In the genomic region with DNA sequence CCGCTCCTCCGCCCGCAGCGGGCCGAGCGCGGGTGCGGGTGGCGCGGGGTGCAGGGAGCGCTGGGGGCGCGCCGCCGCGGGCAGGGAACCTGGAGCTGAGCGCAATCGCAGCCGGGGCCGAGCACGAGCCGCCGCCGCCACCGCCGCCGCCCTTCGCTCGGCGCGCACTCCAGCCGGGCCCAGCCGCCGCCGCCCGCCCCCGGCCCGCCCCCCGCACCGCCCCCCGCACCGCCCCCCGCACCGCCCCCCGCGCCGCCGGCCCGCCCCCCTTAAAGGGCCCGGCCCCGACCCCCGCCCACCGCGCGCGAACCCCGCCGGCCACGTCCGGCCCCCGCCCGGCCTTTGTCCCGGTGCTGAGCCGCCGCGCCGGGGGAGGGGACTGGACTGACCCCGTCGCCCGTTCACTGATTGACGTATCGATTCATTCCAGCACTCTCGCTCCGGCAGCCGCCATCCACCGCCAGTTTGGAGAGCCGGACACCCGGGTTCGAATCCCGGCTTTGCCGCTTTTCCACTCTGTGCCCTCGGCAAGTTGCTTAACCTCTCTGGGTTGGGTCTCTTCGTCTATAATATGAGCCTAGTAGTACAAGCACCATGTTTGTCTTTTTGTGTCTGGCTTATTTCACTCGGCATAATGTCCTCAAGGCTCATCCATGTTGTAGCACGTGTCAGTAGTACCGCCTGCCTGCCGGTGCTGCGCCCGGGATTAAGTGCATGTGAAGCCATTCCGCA, we compare ENCODE assay signal across 8 cellular contexts. TPM values are rescaled to one million over a fixed set of nuclear protein-coding genes. Genes with fewer than 3 reads are reported as not detected.
DNase-seq lines count a peak whose midpoint lies in the region; ATAC-seq and TF ChIP-seq lines count a peak whose summit lies in the region.

Gene SH3PXD2B (minus strand): TSS at position 171 of the 732 bp plus-strand sequence. CDS start 173 bp downstream, outside the sequence.

- no peaks in the 10 kb centered on the region for H3K9me2 ChIP-seq in PC-9 (ENCODE audit: insufficient read depth)

- BruUV-seq in PC-9 (replicated peaks; lab: Mats Ljungman, UMichigan): no TSS peak

- peaks cover 63% of the 10 kb centered on the region for H3K27me3 Mint-ChIP-seq in CD4-positive, CD25-positive, alpha-beta regulatory T cell
- no peaks in the 10 kb centered on the region for H3K27me3 Mint-ChIP-seq in osteocyte (ENCODE audit: unreplicated experiment)

- TF ChIP-seq CTCF in PC-9 (conservative IDR thresholded peaks at IDR 0.05): no peak
- no peak for TF ChIP-seq CTCF in adrenal gland (IDR thresholded peaks at IDR 0.05)
- no peak for TF ChIP-seq CTCF in cardiac muscle cell (IDR thresholded peaks at IDR 0.05; ENCODE audit: low read depth, low read length)
- no peak for TF ChIP-seq CTCF in osteocyte (IDR thresholded peaks at IDR 0.05)

- no peak within 1 kb of the TSS for H3K4me3 ChIP-seq in CD4-positive, CD25-positive, alpha-beta regulatory T cell (ENCODE audit: low read depth, low read length)
- peak within 1 kb of the TSS; percentile 76 for H3K4me3 ChIP-seq in PC-9
- peak within 1 kb of the TSS; percentile 26 to 96 (median 90) for H3K4me3 ChIP-seq in adrenal gland
- peak within 1 kb of the TSS; percentile 86 for H3K4me3 ChIP-seq in cardiac muscle cell

- peaks cover 35% of the 10 kb centered on the region for H3K27me3 ChIP-seq in CD4-positive, CD25-positive, alpha-beta regulatory T cell (ENCODE audit: control insufficient read depth, insufficient read depth, low read length)
- H3K27me3 ChIP-seq in PC-9 (ENCODE audit: insufficient read depth, low read depth) (no peaks in the 10 kb centered on the region), adrenal gland (no peaks in the 10 kb centered on the region), cardiac muscle cell (no peaks in the 10 kb centered on the region)

- H3K36me3 ChIP-seq in CD4-positive, CD25-positive, alpha-beta regulatory T cell (ENCODE audit: control insufficient read depth, insufficient read depth, low read length): no peaks in the 10 kb centered on the region
- H3K36me3 ChIP-seq in PC-9 (ENCODE audit: low read depth): no peaks in the 10 kb centered on the region
- no peaks in the 10 kb centered on the region for H3K36me3 ChIP-seq in adrenal gland (replicated peaks in 1 of 2)
- H3K36me3 ChIP-seq in cardiac muscle cell: no peaks in the 10 kb centered on the region

- no peaks in the 10 kb centered on the region for H3K36me3 Mint-ChIP-seq in CD4-positive, CD25-positive, alpha-beta regulatory T cell
- peaks cover 7% of the 10 kb centered on the region for H3K36me3 Mint-ChIP-seq in osteocyte (ENCODE audit: unreplicated experiment)

- peak within 1 kb of the TSS; percentile 97 for H3K4me2 ChIP-seq in PC-9

- H3K4me3 Mint-ChIP-seq in CD4-positive, CD25-positive, alpha-beta regulatory T cell: peak within 1 kb of the TSS; percentile 20 to 88 (median 82)
- peak within 1 kb of the TSS; percentile 83 for H3K4me3 Mint-ChIP-seq in osteocyte (ENCODE audit: unreplicated experiment)

- intact Hi-C loops in PC-9 (cut with micrococcal nuclease; ENCODE audit: unreplicated experiment): loop anchor here (5.0 kb wide), 3 partner anchors 92 to 267 kb away; partner anchors contain the start of gene STK10
- intact Hi-C loops in adrenal gland (cut with DNase I): no loop called here

- 3 to 10% (median 7%) methylated on average over 21 to 78 of the region's 90 CpGs for WGBS in adrenal gland, 4 donors

- peaks cover 9% of the 10 kb centered on the region for H3K4me1 ChIP-seq in CD4-positive, CD25-positive, alpha-beta regulatory T cell (ENCODE audit: control insufficient read depth, insufficient read depth, low read length, poor library complexity, severe bottlenecking)
- H3K4me1 ChIP-seq in PC-9 (replicated peaks; ENCODE audit: insufficient read depth): peaks cover 18% of the 10 kb centered on the region
- H3K4me1 ChIP-seq in adrenal gland (replicated peaks in 1 of 2): peaks cover 27 to 47% of the 10 kb centered on the region in 2 donors
- peaks cover 3% of the 10 kb centered on the region for H3K4me1 ChIP-seq in cardiac muscle cell (ENCODE audit: low read depth)

- no peaks in the 10 kb centered on the region for H3K9me3 ChIP-seq in CD4-positive, CD25-positive, alpha-beta regulatory T cell (ENCODE audit: control insufficient read depth in 2 of 2, low read length in 2 of 2)
- no peaks in the 10 kb centered on the region for H3K9me3 ChIP-seq in PC-9 (ENCODE audit: insufficient read depth, low read depth)
- no peaks in the 10 kb centered on the region for H3K9me3 ChIP-seq in adrenal gland (replicated peaks in 1 of 3)
- no peaks in the 10 kb centered on the region for H3K9me3 ChIP-seq in cardiac muscle cell (ENCODE audit: low read depth)

- H3K27ac ChIP-seq in CD4-positive, CD25-positive, alpha-beta regulatory T cell (ENCODE audit: insufficient read depth, low read length, poor library complexity, severe bottlenecking): no peak within 1 kb of the TSS
- H3K27ac ChIP-seq in PC-9: no peak within 1 kb of the TSS
- H3K27ac ChIP-seq in adrenal gland: peak within 1 kb of the TSS; percentile 76 to 97 (median 97)
- peak within 1 kb of the TSS; percentile 63 for H3K27ac ChIP-seq in cardiac muscle cell

- TF ChIP-seq POLR2A in adrenal gland (IDR thresholded peaks at IDR 0.05): peak; percentile 70 to 82

- peaks cover 9% of the 10 kb centered on the region; the same call in 1 of the 2 replicates for H3F3A ChIP-seq in PC-9 (ENCODE audit: insufficient read depth, low read depth)

- peak within 1 kb of the TSS in 1 of 3 donors; percentile 91 for H3K27ac Mint-ChIP-seq in CD4-positive, CD25-positive, alpha-beta regulatory T cell
- H3K27ac Mint-ChIP-seq in osteocyte (ENCODE audit: unreplicated experiment): peak within 1 kb of the TSS; percentile 88

- POLR2A ChIA-PET in PC-9 (lab: Charles Lee; ENCODE audit: unreplicated experiment): no interaction called here

- peaks cover 0 to 18% (median 7%) of the 10 kb centered on the region in 4 donors for H3K4me1 Mint-ChIP-seq in CD4-positive, CD25-positive, alpha-beta regulatory T cell
- peaks cover 49% of the 10 kb centered on the region for H3K4me1 Mint-ChIP-seq in osteocyte (ENCODE audit: unreplicated experiment)

- no peaks in the 10 kb centered on the region for H3K9me3 Mint-ChIP-seq in CD4-positive, CD25-positive, alpha-beta regulatory T cell
- H3K9me3 Mint-ChIP-seq in osteocyte (ENCODE audit: unreplicated experiment): no peaks in the 10 kb centered on the region

- CTCF ChIA-PET in PC-9 (lab: Charles Lee): no interaction called here

- peak; percentile 38 to 52 for ATAC-seq in CD4-positive, CD25-positive, alpha-beta regulatory T cell (ENCODE audit: low read depth in 2 of 2)
- no peak for ATAC-seq in GM18858 (IDR thresholded peaks at IDR 0.05; ENCODE audit: unreplicated experiment)

- H2AFZ ChIP-seq in PC-9: peak within 1 kb of the TSS; percentile 92

- H4K20me1 ChIP-seq in PC-9 (ENCODE audit: insufficient read depth): 0 out of 2 replicates have a peak, but pooled peaks cover 4% of the 10 kb centered on the region

- DNase-seq in CD4-positive, CD25-positive, alpha-beta regulatory T cell: peak in 1 of 3 donors; percentile 9
- DNase-seq in HCEC 1CT (peak; percentile 78), PC-9 (peak in 1 of 2 experiments; percentile 70), adrenal gland (peak; percentile 56 to 83 (median 77)), cardiac muscle cell (ENCODE audit: low read depth in 1 of 2, low spot score in 1 of 2) (peak; percentile 79 to 86), osteocyte (ENCODE audit: extremely low spot score, unreplicated experiment) (no peak)
- DNase-seq in activated CD4-positive, CD25-positive, alpha-beta regulatory T cell (lab: John Stamatoyannopoulos, UW): no peak

- H3K79me2 ChIP-seq in PC-9 (ENCODE audit: low read depth): no peaks in the 10 kb centered on the region

RNA-seq across cellular contexts. Expression of gene SH3PXD2B, which starts in this region (rescaled TPM):
- 0.10 TPM for total RNA-seq in CD4-positive, CD25-positive, alpha-beta regulatory T cell
- not detected for polyA plus RNA-seq in CD4-positive, CD25-positive, alpha-beta regulatory T cell
- 26.1 and 29.3 TPM in 2 replicates for total RNA-seq in PC-9 (2021)
- total RNA-seq in adrenal gland: 100 to 1,000 TPM in 1 of 8 donors, 10 to 100 TPM in 7; 41.1 to 111 (median 64.7) TPM
- 10 to 100 TPM; 15.2 to 37.9 (median 28.4) TPM for polyA plus RNA-seq in adrenal gland
- total RNA-seq in cardiac muscle cell: 19.7 and 27.6 TPM in 2 replicates
- 13.9 and 20.3 TPM in 2 replicates for polyA plus RNA-seq in cardiac muscle cell
- total RNA-seq in osteocyte: 114 and 125 TPM in 2 replicates

Comparison
In these comparisons a context has a peak if more than half of its experiments do, and no peak if none do; other contexts are left out.
1. RNA of gene SH3PXD2B (total RNA-seq): 114 to 125 TPM in osteocyte, 41.1 to 111 TPM in adrenal gland, 26.1 to 29.3 TPM in PC-9 and 19.7 to 27.6 TPM in cardiac muscle cell; 0.10 TPM in CD4-positive, CD25-positive, alpha-beta regulatory T cell (single experiment); every median in the first group is over 10 times any median in the second.
2. RNA of gene SH3PXD2B (polyA plus RNA-seq): 15.2 to 37.9 TPM in adrenal gland and 13.9 to 20.3 TPM in cardiac muscle cell; not detected in CD4-positive, CD25-positive, alpha-beta regulatory T cell; every median in the first group is over 10 times any median in the second.
3. Peak in ATAC-seq in CD4-positive, CD25-positive, alpha-beta regulatory T cell; RNA of the gene not detected or under 1 TPM.
4. DNase-seq: peak in HCEC 1CT (single experiment), adrenal gland (7 of 7) and cardiac muscle cell (2 of 2); none in osteocyte (single experiment) and activated CD4-positive, CD25-positive, alpha-beta regulatory T cell (0 of 4).
5. H3K27ac ChIP-seq: peak in adrenal gland (5 of 5) and cardiac muscle cell (single experiment); none in CD4-positive, CD25-positive, alpha-beta regulatory T cell (single experiment) and PC-9 (single experiment).